ENCODE assay signal across 17 cellular contexts in genomic region chr10:77321868-77322267, GRCh38.
A peak's percentile ranks its signal among the peaks of the same experiment; 100 is the strongest.
DNase-seq lines count a peak whose midpoint lies in the region; ATAC-seq, FAIRE-seq and TF ChIP-seq lines count a peak whose summit lies in the region.
"Had no signal": no experiment of that assay in that cellular context is flagged by ENCODE, and none has a peak within 500 bp of the region (broad histone marks: within the 10 kb centered on the region; RNA-seq: fewer than 3 reads in every experiment).

No MANE protein-coding gene starts in this region.

- H3K9me3 Mint-ChIP-seq in HFFc6, result peaks cover 20% of the 10 kb centered on the region
- H3K9me3 Mint-ChIP-seq: CD4-positive, alpha-beta T cell; T-helper 1 cell treated with Interleukin-12 subunit alpha and Interleukin-12 subunit beta and Interleukin-4 antibody, amounts not matched to agents 30 μg/mL and 1 μg/mL, for 36 hours had no signal

- peak; percentile 61 for DNase-seq in EL
- peak; percentile 82 for DNase-seq in HFFc6
- peak; percentile 36 for DNase-seq in RCC 7860 (ENCODE audit: low spot score)
- DNase-seq in fibroblast of mammary gland (ENCODE audit: low read depth), result peak; percentile 33
- no peak for DNase-seq in occipital lobe (lab: John Stamatoyannopoulos, UW)
- DNase-seq in NCI-H187 treated with DMSO at 0.1 percent for 48 hours (lab: John Stamatoyannopoulos, UW), result no peak
- no peak for DNase-seq in GDM1 (lab: John Stamatoyannopoulos, UW)
- DNase-seq: BE2C; CD4-positive, alpha-beta T cell; MV-4-11; NCI-H1436; NCI-H2081 treated with DMSO at 0.1 percent for 48 hours; NCI-H524; Peyer's patch; SHP77 had no signal

- TF ChIP-seq CTCF in HFFc6 (IDR thresholded peaks at IDR 0.05), result no peak
- no peak for TF ChIP-seq CTCF in fibroblast of mammary gland (conservative IDR thresholded peaks at IDR 0.05; ENCODE audit: control insufficient read depth, insufficient read depth, low read depth, low read length)

- no peak for ATAC-seq in HG02973 (IDR thresholded peaks at IDR 0.05; ENCODE audit: unreplicated experiment)

- peak; percentile 5 for FAIRE-seq in RCC 7860 (lab: Jason Lieb, UNC)

- H3K36me3 Mint-ChIP-seq in HFFc6 (ENCODE audit: low read depth), result peaks cover 56% of the 10 kb centered on the region

- H3K4me3 ChIP-seq in fibroblast of mammary gland (ENCODE audit: control insufficient read depth, low read depth, low read length), result no peak overlapping the region
- H3K4me3 ChIP-seq: Peyer's patch had no signal

- peaks cover 64% of the 10 kb centered on the region for H3K4me1 Mint-ChIP-seq in HFFc6 (ENCODE audit: low read depth)

- peak overlapping the region; percentile 60 for H3K27ac Mint-ChIP-seq in HFFc6
- H3K27ac Mint-ChIP-seq: CD4-positive, alpha-beta T cell; T-helper 1 cell treated with Interleukin-12 subunit alpha and Interleukin-12 subunit beta and Interleukin-4 antibody, amounts not matched to agents 30 μg/mL and 1 μg/mL, for 36 hours had no signal

- peak overlapping the region; percentile 9 for H3K4me3 Mint-ChIP-seq in HFFc6
- H3K4me3 Mint-ChIP-seq: CD4-positive, alpha-beta T cell; T-helper 1 cell treated with Interleukin-12 subunit alpha and Interleukin-12 subunit beta and Interleukin-4 antibody, amounts not matched to agents 30 μg/mL and 1 μg/mL, for 36 hours had no signal

- peaks cover 3% of the 10 kb centered on the region; the same call in 1 of the 2 replicates for H3K27me3 Mint-ChIP-seq in HFFc6 (ENCODE audit: insufficient read depth)

Comparison
In these comparisons a context has a peak if more than half of its experiments do, and no peak if none do; other contexts are left out.
1. DNase-seq: peak in EL (single experiment), HFFc6 (single experiment), RCC 7860 (single experiment) and fibroblast of mammary gland (single experiment); none in occipital lobe (single experiment), NCI-H187 treated with DMSO at 0.1 percent for 48 hours (single experiment) and GDM1 (single experiment).